In the genomic region with DNA sequence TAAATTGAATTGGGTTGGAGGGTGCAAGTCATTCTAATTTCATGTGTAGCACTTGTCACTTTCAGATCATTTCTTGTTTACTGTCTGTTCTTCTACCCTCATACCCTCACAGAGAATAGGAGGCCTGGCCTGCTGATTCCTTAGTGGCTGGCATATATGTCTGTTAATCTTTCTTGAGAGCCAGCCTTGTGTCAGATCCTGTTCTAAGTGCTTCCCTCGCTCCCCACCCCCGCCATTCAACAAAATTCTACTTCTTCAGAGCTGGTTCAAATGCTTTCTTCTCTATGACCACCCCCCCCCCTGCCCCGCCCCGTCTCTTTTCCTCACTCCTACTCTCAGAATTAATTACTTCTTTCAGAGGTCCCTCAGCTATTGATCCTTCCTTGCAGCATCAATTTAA, we compare ENCODE assay signal across 9 cellular contexts. TPM values are rescaled to one million over a fixed set of nuclear protein-coding genes. Genes with fewer than 3 reads are reported as not detected.
DNase-seq lines count a peak whose midpoint lies in the region; ATAC-seq and TF ChIP-seq lines count a peak whose summit lies in the region.
"Had no signal": no experiment of that assay in that cellular context is flagged by ENCODE, and none has a peak within 500 bp of the region (broad histone marks: within the 10 kb centered on the region; RNA-seq: fewer than 3 reads in every experiment).

No MANE protein-coding gene starts in this region.

- peak overlapping the region; percentile 66 to 100 (median 99) for H3K4me3 Mint-ChIP-seq in CD8-positive, alpha-beta memory T cell
- peak overlapping the region in 3 of 4 donors; percentile 21 to 99 (median 93) for H3K4me3 Mint-ChIP-seq in IgD-negative memory B cell
- peak overlapping the region in 7 of 8 donors; percentile 73 to 100 (median 97) for H3K4me3 Mint-ChIP-seq in naive B cell

- peaks cover 27 to 39% (median 36%) of the 10 kb centered on the region in 3 donors for H3K4me1 Mint-ChIP-seq in CD8-positive, alpha-beta memory T cell
- peaks cover 15 to 28% (median 20%) of the 10 kb centered on the region in 3 donors for H3K4me1 Mint-ChIP-seq in IgD-negative memory B cell
- peaks cover 26 to 38% (median 36%) of the 10 kb centered on the region in 3 donors for H3K4me1 Mint-ChIP-seq in naive B cell

- H3K4me3 ChIP-seq in CD8-positive, alpha-beta memory T cell (ENCODE audit: low read length) = no peak overlapping the region
- no peak overlapping the region for H3K4me3 ChIP-seq in Peyer's patch

- peak overlapping the region in 4 of 8 donors; percentile 43 to 100 (median 78) for H3K27ac Mint-ChIP-seq in CD8-positive, alpha-beta memory T cell
- H3K27ac Mint-ChIP-seq in IgD-negative memory B cell (no peak overlapping the region), naive B cell (peak overlapping the region in 2 of 6 donors; percentile 47 to 72)

- CTCF ChIA-PET in CD8-positive, alpha-beta memory T cell (lab: Charles Lee) = no interaction called here

- no peaks in the 10 kb centered on the region for H3K36me3 ChIP-seq in CD8-positive, alpha-beta memory T cell (ENCODE audit: insufficient read depth, low read length)
- no peaks in the 10 kb centered on the region for H3K36me3 ChIP-seq in Peyer's patch

- DNase-seq in CD8-positive, alpha-beta memory T cell = no peak
- DNase-seq in astrocyte of the hippocampus (ENCODE audit: low read depth, low spot score) (peak; percentile 53), naive B cell (no peak), Peyer's patch (no peak), superior temporal gyrus (ENCODE audit: extremely low spot score) (no peak)
- no peak for DNase-seq in stimulated activated CD4-positive, alpha-beta T cell treated with anti-CD3 and anti-CD28 coated beads, Interleukin-12 subunit alpha, Interleukin-12 subunit beta, amount 100 ng/mL, for 4 hours
- DNase-seq: NCI-H1092 treated with DMSO at 0.1 percent for 48 hours had no signal

- no peaks in the 10 kb centered on the region for H3K9me3 ChIP-seq in CD8-positive, alpha-beta memory T cell (ENCODE audit: low read length)
- no peaks in the 10 kb centered on the region for H3K9me3 ChIP-seq in Peyer's patch

- ATAC-seq in naive B cell (ENCODE audit: low read depth in 2 of 2) = no peak
- ATAC-seq in GM19467 (IDR thresholded peaks at IDR 0.05; ENCODE audit: unreplicated experiment) = no peak

- POLR2A ChIA-PET in CD8-positive, alpha-beta memory T cell (lab: Charles Lee) = interaction anchor here (2.4 kb wide), 1 partner anchor 421 kb away, joined by 24 read pairs; a partner anchor contains a TSS

- no peak for TF ChIP-seq POLR2A in Peyer's patch (IDR thresholded peaks at IDR 0.05)

- peaks cover 27% of the 10 kb centered on the region for H3K4me1 ChIP-seq in CD8-positive, alpha-beta memory T cell (ENCODE audit: insufficient read depth, low read length)
- H3K4me1 ChIP-seq in Peyer's patch = peaks cover 4 to 19% (median 5%) of the 10 kb centered on the region in 4 donors

- H3K27me3 Mint-ChIP-seq in CD8-positive, alpha-beta memory T cell = peaks cover 8 to 22% of the 10 kb centered on the region in 2 donors
- peaks cover 2% of the 10 kb centered on the region for H3K27me3 Mint-ChIP-seq in IgD-negative memory B cell
- H3K27me3 Mint-ChIP-seq in naive B cell = peaks cover 3 to 13% (median 6%) of the 10 kb centered on the region in 3 donors

- H3K9me3 Mint-ChIP-seq in CD8-positive, alpha-beta memory T cell = no peaks in the 10 kb centered on the region
- H3K9me3 Mint-ChIP-seq in IgD-negative memory B cell = no peaks in the 10 kb centered on the region
- H3K9me3 Mint-ChIP-seq in naive B cell = no peaks in the 10 kb centered on the region

- no peak for TF ChIP-seq CTCF in Peyer's patch (IDR thresholded peaks at IDR 0.05)

- H3K27ac ChIP-seq in CD8-positive, alpha-beta memory T cell (ENCODE audit: low read depth, low read length) = peak overlapping the region; percentile 95
- H3K27ac ChIP-seq in Peyer's patch = no peak overlapping the region

- no peaks in the 10 kb centered on the region for H3K27me3 ChIP-seq in CD8-positive, alpha-beta memory T cell (ENCODE audit: insufficient read depth, low read length, poor library complexity, severe bottlenecking)
- no peaks in the 10 kb centered on the region for H3K27me3 ChIP-seq in Peyer's patch

- H3K36me3 Mint-ChIP-seq in CD8-positive, alpha-beta memory T cell = peaks cover 0 to 18% (median 0%) of the 10 kb centered on the region in 3 donors
- no peaks in the 10 kb centered on the region for H3K36me3 Mint-ChIP-seq in IgD-negative memory B cell
- H3K36me3 Mint-ChIP-seq in naive B cell = peaks cover 5 to 7% of the 10 kb centered on the region in 2 donors

RNA-seq across cellular contexts. Expression of a gene that starts 1.5 kb away (rescaled TPM):
- total RNA-seq in CD8-positive, alpha-beta memory T cell = 100 to 1,000 TPM; 146 to 148 TPM
- polyA plus RNA-seq in CD8-positive, alpha-beta memory T cell = 121 TPM
- polyA plus RNA-seq in IgD-negative memory B cell (114 TPM), naive B cell (ENCODE audit: low read depth in 6 of 6) (100 to 1,000 TPM in 5 of 6 donors, 10 to 100 TPM in 1; 87.3 to 188 (median 132) TPM)
- 100 to 1,000 TPM in 1 of 4 donors, 10 to 100 TPM in 3; 67.4 to 138 (median 78.8) TPM for total RNA-seq in Peyer's patch

RNA-seq across cellular contexts. Expression of a gene that starts 36.4 kb away (rescaled TPM):
- total RNA-seq in CD8-positive, alpha-beta memory T cell = not detected
- polyA plus RNA-seq in CD8-positive, alpha-beta memory T cell = not detected
- polyA plus RNA-seq in IgD-negative memory B cell = not detected
- not detected for polyA plus RNA-seq in naive B cell (ENCODE audit: low read depth in 6 of 6)
- not detected for total RNA-seq in Peyer's patch
